9 cellular contexts compared by ENCODE assay signal in genomic region chr14:93522221-93522620, GRCh38.
"Had no signal": no experiment of that assay in that cellular context is flagged by ENCODE, and none has a peak within 500 bp of the region (broad histone marks: within the 10 kb centered on the region; RNA-seq: fewer than 3 reads in every experiment).

No MANE protein-coding gene starts in this region.

- H3K27me3 Mint-ChIP-seq: IgD-negative memory B cell had no signal

- DNase-seq: H9, HCEC 1CT, HFFc6 had no signal

- H3K27ac Mint-ChIP-seq: GM23338, H9, HFFc6, IgD-negative memory B cell had no signal

- H2AFZ ChIP-seq: GM23338 had no signal

- FAIRE-seq: H1, H54, HepG2 had no signal

- H3K4me3 Mint-ChIP-seq: GM23338, H9, HFFc6, IgD-negative memory B cell had no signal

- H3K27ac ChIP-seq: HL-60 had no signal

- H3K4me2 ChIP-seq: GM23338 had no signal

- H3K4me3 ChIP-seq: GM23338 had no signal

- ATAC-seq: GM23338, HepG2 had no signal
